Comparison of ENCODE assay signal across 2 cellular contexts in genomic region chr17:1653735-1654134, GRCh38.
TF ChIP-seq lines count a peak whose summit lies in the region.

No MANE protein-coding gene starts in this region.

TF ChIP-seq in HEK293, 187 proteins besides CTCF, POLR2A, EP300 and RAD21:
- peak; percentile 57; the same call in 1 of the 2 replicates for TF ChIP-seq ZNF600 (tag by site-specific recombination; IDR thresholded peaks at IDR 0.05)
- TF ChIP-seq, protein P1, sequence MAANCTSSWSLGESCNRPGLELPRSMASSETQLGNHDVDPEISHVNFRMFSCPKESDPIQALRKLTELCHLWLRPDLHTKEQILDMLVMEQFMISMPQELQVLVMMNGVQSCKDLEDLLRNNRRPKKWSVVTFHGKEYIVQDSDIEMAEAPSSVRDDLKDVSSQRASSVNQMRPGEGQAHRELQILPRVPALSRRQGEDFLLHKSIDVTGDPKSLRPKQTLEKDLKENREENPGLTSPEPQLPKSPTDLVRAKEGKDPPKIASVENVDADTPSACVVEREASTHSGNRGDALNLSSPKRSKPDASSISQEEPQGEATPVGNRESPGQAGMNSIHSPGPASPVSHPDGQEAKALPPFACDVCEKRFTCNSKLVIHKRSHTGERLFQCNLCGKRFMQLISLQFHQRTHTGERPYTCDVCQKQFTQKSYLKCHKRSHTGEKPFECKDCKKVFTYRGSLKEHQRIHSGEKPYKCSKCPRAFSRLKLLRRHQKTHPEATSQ (tag by site-specific recombination; IDR thresholded peaks at IDR 0.05), result no peak
TF ChIP-seq in HEK293: peak in this region for 1.

TF ChIP-seq in K562, 482 proteins besides CTCF, POLR2A, EP300 and RAD21:
- TF ChIP-seq, protein P2, sequence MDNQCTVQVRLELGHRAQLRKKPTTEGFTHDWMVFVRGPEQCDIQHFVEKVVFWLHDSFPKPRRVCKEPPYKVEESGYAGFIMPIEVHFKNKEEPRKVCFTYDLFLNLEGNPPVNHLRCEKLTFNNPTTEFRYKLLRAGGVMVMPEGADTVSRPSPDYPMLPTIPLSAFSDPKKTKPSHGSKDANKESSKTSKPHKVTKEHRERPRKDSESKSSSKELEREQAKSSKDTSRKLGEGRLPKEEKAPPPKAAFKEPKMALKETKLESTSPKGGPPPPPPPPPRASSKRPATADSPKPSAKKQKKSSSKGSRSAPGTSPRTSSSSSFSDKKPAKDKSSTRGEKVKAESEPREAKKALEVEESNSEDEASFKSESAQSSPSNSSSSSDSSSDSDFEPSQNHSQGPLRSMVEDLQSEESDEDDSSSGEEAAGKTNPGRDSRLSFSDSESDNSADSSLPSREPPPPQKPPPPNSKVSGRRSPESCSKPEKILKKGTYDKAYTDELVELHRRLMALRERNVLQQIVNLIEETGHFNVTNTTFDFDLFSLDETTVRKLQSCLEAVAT (IDR thresholded peaks at IDR 0.05), result peak in 1 of 2 experiments; percentile 76; a peak in 2 of 4 replicates
- TF ChIP-seq BHLHE40 (IDR thresholded peaks at IDR 0.05; ENCODE audit: low read length) (no peak), NRF1 (conservative IDR thresholded peaks at IDR 0.05 in 1 of 2, IDR thresholded peaks at IDR 0.05 in 1 of 2) (no peak), HNRNPH1 (optimal IDR thresholded peaks at IDR 0.05; ENCODE audit: low read depth, low read length) (no peak), FOXJ3 (CRISPR knock-in tag; IDR thresholded peaks at IDR 0.05) (no peak), NCOA1 (IDR thresholded peaks at IDR 0.05; ENCODE audit: low read depth) (no peak), MAFK (IDR thresholded peaks at IDR 0.05; ENCODE audit: low read length) (no peak)
- TF ChIP-seq, protein P3, sequence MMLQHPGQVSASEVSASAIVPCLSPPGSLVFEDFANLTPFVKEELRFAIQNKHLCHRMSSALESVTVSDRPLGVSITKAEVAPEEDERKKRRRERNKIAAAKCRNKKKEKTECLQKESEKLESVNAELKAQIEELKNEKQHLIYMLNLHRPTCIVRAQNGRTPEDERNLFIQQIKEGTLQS (IDR thresholded peaks at IDR 0.05), result peak; percentile 19; the same call in 1 of the 2 replicates
- TF ChIP-seq, protein P3 (CRISPR knock-in tag; conservative IDR thresholded peaks at IDR 0.05), result no peak
